ENCODE assay signal across 3 cellular contexts in the genomic region with DNA sequence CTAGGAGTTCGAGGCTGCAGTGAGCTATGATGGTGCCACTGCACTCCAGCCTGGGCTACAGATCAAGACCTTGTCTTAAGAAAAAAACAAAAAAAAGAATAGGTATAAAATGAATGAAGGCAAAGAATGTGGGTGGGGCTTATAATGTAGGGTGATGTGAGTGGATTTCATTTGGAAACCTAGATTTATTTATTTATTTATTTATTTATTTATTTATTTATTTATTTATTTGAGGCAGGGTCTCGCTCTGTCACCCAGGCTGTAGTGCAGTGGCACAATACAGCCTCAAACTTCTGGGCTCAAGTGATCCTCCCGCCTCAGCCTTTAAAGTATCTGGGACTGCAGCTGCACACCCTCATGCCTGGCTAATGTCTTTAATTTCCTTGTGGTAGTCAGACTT.
TF ChIP-seq lines count a peak whose summit lies in the region.

No MANE protein-coding gene starts in this region.

TF ChIP-seq in A549, 52 proteins besides CTCF, POLR2A, EP300 and RAD21:
- TF ChIP-seq ZC3H11A (IDR thresholded peaks at IDR 0.05) = peak; percentile 71

TF ChIP-seq in HEK293, 187 proteins besides CTCF, POLR2A, EP300 and RAD21 (continues in another document):
- TF ChIP-seq ZNF514 (tag by site-specific recombination; IDR thresholded peaks at IDR 0.05) (0 out of 2 replicates have a peak, but pooled peaks have one; percentile 57), ZNF341 (tag by site-specific recombination; IDR thresholded peaks at IDR 0.05; ENCODE audit: low read depth) (0 out of 2 replicates have a peak, but pooled peaks have one; percentile 26), ZNF354C (tag by site-specific recombination; IDR thresholded peaks at IDR 0.05; ENCODE audit: borderline replicate concordance, low read depth) (0 out of 2 replicates have a peak, but pooled peaks have one; percentile 51), ZNF510 (tag by site-specific recombination; IDR thresholded peaks at IDR 0.05; ENCODE audit: insufficient replicate concordance) (peak; percentile 75), ZBTB21 (tag by site-specific recombination; IDR thresholded peaks at IDR 0.05) (peak; percentile 65; the same call in 1 of the 2 replicates), ZNF223 (tag by site-specific recombination; IDR thresholded peaks at IDR 0.05) (peak; percentile 49; the same call in 1 of the 2 replicates), ZNF140 (tag by site-specific recombination; IDR thresholded peaks at IDR 0.05) (peak; percentile 91), GLI2 (tag by site-specific recombination; IDR thresholded peaks at IDR 0.05; ENCODE audit: borderline replicate concordance, low read depth) (peak; percentile 74; the same call in 1 of the 2 replicates), ZNF138 (tag by site-specific recombination; IDR thresholded peaks at IDR 0.05; ENCODE audit: borderline replicate concordance) (0 out of 2 replicates have a peak, but pooled peaks have one; percentile 33), ZNF202 (tag by site-specific recombination; IDR thresholded peaks at IDR 0.05; ENCODE audit: borderline replicate concordance) (peak; percentile 70; the same call in 1 of the 2 replicates), ZNF623 (tag by site-specific recombination; IDR thresholded peaks at IDR 0.05) (peak; percentile 80), ZNF664 (tag by site-specific recombination; IDR thresholded peaks at IDR 0.05) (peak; percentile 83), ZNF654 (tag by site-specific recombination; IDR thresholded peaks at IDR 0.05; ENCODE audit: low read depth) (peak; percentile 38), ZNF558 (tag by site-specific recombination; IDR thresholded peaks at IDR 0.05) (peak; percentile 81), AEBP2 (tag by site-specific recombination; IDR thresholded peaks at IDR 0.05; ENCODE audit: borderline replicate concordance) (peak; percentile 86; the same call in 1 of the 2 replicates)
- TF ChIP-seq, protein P1, sequence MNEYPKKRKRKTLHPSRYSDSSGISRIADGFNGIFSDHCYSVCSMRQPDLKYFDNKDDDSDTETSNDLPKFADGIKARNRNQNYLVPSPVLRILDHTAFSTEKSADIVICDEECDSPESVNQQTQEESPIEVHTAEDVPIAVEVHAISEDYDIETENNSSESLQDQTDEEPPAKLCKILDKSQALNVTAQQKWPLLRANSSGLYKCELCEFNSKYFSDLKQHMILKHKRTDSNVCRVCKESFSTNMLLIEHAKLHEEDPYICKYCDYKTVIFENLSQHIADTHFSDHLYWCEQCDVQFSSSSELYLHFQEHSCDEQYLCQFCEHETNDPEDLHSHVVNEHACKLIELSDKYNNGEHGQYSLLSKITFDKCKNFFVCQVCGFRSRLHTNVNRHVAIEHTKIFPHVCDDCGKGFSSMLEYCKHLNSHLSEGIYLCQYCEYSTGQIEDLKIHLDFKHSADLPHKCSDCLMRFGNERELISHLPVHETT (tag by site-specific recombination; IDR thresholded peaks at IDR 0.05) = 0 out of 2 replicates have a peak, but pooled peaks have one; percentile 43
- TF ChIP-seq, protein P2, sequence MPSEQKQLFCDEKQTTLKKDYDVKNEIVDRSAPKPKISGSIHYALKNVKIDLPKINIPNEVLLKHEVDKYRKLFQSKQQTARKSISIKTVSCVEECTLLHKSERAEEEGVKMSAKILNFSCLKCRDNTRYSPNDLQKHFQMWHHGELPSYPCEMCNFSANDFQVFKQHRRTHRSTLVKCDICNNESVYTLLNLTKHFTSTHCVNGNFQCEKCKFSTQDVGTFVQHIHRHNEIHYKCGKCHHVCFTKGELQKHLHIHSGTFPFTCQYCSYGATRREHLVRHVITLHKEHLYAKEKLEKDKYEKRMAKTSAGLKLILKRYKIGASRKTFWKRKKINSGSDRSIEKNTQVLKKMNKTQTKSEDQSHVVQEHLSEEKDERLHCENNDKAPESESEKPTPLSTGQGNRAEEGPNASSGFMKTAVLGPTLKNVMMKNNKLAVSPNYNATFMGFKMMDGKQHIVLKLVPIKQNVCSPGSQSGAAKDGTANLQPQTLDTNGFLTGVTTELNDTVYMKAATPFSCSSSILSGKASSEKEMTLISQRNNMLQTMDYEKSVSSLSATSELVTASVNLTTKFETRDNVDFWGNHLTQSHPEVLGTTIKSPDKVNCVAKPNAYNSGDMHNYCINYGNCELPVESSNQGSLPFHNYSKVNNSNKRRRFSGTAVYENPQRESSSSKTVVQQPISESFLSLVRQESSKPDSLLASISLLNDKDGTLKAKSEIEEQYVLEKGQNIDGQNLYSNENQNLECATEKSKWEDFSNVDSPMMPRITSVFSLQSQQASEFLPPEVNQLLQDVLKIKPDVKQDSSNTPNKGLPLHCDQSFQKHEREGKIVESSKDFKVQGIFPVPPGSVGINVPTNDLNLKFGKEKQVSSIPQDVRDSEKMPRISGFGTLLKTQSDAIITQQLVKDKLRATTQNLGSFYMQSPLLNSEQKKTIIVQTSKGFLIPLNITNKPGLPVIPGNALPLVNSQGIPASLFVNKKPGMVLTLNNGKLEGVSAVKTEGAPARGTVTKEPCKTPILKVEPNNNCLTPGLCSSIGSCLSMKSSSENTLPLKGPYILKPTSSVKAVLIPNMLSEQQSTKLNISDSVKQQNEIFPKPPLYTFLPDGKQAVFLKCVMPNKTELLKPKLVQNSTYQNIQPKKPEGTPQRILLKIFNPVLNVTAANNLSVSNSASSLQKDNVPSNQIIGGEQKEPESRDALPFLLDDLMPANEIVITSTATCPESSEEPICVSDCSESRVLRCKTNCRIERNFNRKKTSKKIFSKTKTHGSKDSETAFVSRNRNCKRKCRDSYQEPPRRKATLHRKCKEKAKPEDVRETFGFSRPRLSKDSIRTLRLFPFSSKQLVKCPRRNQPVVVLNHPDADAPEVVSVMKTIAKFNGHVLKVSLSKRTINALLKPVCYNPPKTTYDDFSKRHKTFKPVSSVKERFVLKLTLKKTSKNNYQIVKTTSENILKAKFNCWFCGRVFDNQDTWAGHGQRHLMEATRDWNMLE (tag by site-specific recombination; conservative IDR thresholded peaks at IDR 0.05; ENCODE audit: low read depth) = peak; percentile 90
- TF ChIP-seq, protein P3, sequence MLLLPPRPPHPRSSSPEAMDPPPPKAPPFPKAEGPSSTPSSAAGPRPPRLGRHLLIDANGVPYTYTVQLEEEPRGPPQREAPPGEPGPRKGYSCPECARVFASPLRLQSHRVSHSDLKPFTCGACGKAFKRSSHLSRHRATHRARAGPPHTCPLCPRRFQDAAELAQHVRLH (tag by site-specific recombination; IDR thresholded peaks at IDR 0.05) = 0 out of 2 replicates have a peak, but pooled peaks have one; percentile 71

TF ChIP-seq in HepG2, 621 proteins besides CTCF, POLR2A, EP300 and RAD21:
- 0 out of 2 replicates have a peak, but pooled peaks have one; percentile 20 for TF ChIP-seq E2F5 (CRISPR knock-in tag; conservative IDR thresholded peaks at IDR 0.05)
